In the genomic region with DNA sequence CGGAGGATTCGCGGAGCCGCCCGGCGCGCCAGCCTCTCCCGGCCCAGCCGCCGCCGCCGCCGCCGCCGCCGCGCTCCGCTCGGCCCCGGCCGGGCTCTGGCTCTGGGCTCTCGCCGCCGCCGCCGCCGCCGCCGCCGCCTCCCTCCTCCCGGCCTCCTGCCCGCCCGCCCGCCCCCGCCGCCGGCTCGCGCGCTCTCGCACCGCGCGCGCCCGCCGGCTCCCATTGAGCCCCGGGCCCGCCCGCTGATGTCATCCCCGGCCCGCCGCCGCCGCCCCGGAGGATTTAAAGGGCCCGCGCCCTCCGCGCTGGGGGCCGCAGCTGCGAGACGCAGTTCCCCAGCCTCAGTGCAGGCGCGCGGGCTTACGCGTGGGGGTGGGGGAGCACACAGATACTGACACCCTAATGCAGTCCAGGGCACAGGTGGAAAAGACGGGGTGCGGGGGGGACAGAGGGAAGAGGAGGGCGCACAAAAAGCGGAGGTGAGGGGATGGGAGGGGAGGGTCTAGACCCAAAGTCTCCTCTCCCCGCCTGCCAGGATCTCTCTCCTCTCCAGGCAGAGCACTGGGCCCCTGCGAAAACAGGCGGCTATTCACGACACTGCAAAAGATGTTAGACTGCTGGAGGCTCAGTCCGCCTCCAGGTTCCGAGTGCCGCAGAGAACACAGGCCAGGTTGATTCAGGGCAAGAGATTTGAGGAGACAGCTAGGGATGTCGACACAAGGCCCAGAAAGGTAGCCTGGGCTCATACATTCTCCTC, we compare ENCODE assay signal across 1 cellular context.
TF ChIP-seq lines count a peak whose summit lies in the region.

A gene (minus strand): TSS at position 197 of the 758 bp plus-strand sequence. CDS start 3,276 bp downstream, outside the sequence.

TF ChIP-seq in H1, 55 proteins besides CTCF, POLR2A, EP300 and RAD21:
- TF ChIP-seq TAF1 (IDR thresholded peaks at IDR 0.05; ENCODE audit: low read depth, low read length) (0 out of 2 replicates have a peak, but pooled peaks have one; percentile 48), SIN3A (conservative IDR thresholded peaks at IDR 0.05 in 1 of 2, IDR thresholded peaks at IDR 0.05 in 1 of 2; ENCODE audit: low read depth in 1 of 2, low read length in 2 of 2) (0 out of 4 replicates have a peak, but pooled peaks of 1 of the 2 experiments have one; percentile 45), ASH2L (IDR thresholded peaks at IDR 0.05; ENCODE audit: low read length) (peak; percentile 59), KDM1A (IDR thresholded peaks at IDR 0.05; ENCODE audit: borderline replicate concordance, low read length) (0 out of 2 replicates have a peak, but pooled peaks have one; percentile 23), SP1 (IDR thresholded peaks at IDR 0.05; ENCODE audit: low read depth, low read length) (no peak), POLR2AphosphoS5 (IDR thresholded peaks at IDR 0.05; ENCODE audit: low read depth, low read length) (peak; percentile 70; the same call in 1 of the 2 replicates), EGR1 (IDR thresholded peaks at IDR 0.05; ENCODE audit: borderline replicate concordance, low read depth, low read length) (no peak), TCF12 (IDR thresholded peaks at IDR 0.05; ENCODE audit: low read depth, low read length) (no peak), BCL11A (IDR thresholded peaks at IDR 0.05; ENCODE audit: low read depth in 2 of 2, low read length in 2 of 2) (no peak), TAF7 (optimal IDR thresholded peaks at IDR 0.05; ENCODE audit: borderline replicate concordance, low read depth, low read length) (peak; percentile 64), CREB1 (IDR thresholded peaks at IDR 0.05) (0 out of 2 replicates have a peak, but pooled peaks have one; percentile 31)
- TF ChIP-seq, protein P1, sequence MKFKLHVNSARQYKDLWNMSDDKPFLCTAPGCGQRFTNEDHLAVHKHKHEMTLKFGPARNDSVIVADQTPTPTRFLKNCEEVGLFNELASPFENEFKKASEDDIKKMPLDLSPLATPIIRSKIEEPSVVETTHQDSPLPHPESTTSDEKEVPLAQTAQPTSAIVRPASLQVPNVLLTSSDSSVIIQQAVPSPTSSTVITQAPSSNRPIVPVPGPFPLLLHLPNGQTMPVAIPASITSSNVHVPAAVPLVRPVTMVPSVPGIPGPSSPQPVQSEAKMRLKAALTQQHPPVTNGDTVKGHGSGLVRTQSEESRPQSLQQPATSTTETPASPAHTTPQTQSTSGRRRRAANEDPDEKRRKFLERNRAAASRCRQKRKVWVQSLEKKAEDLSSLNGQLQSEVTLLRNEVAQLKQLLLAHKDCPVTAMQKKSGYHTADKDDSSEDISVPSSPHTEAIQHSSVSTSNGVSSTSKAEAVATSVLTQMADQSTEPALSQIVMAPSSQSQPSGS (IDR thresholded peaks at IDR 0.05; ENCODE audit: low read length) = peak; percentile 51; the same call in 1 of the 2 replicates
- TF ChIP-seq, protein P2, sequence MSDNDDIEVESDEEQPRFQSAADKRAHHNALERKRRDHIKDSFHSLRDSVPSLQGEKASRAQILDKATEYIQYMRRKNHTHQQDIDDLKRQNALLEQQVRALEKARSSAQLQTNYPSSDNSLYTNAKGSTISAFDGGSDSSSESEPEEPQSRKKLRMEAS (IDR thresholded peaks at IDR 0.05) = peak; percentile 20; the same call in 1 of the 2 replicates
